ENCODE assay signal across 17 cellular contexts in genomic region chr2:235366847-235367246, GRCh38.
DNase-seq lines count a peak whose midpoint lies in the region.
"Had no signal": no experiment of that assay in that cellular context is flagged by ENCODE, and none has a peak within 500 bp of the region (broad histone marks: within the 10 kb centered on the region; RNA-seq: fewer than 3 reads in every experiment).

No MANE protein-coding gene starts in this region.

- DNase-seq in Daoy (ENCODE audit: low read depth) (peak; percentile 23), M059J (ENCODE audit: low read depth) (peak; percentile 34), SW480 (ENCODE audit: low spot score) (peak; percentile 30), myocyte (ENCODE audit: low read depth) (peak; percentile 48), foreskin melanocyte (no peak), 8988T (no peak), NCI-H2107 treated with DMSO at 0.1 percent for 48 hours (lab: John Stamatoyannopoulos, UW; ENCODE audit: unreplicated experiment) (no peak)
- DNase-seq: ACHN, AML-193, Caco-2, DND-41, HCEC 1CT, NCI-H1417 treated with DMSO at 0.1 percent for 48 hours, NCI-H2107, NCI-H446, NCI-H69, SW 1271 had no signal

Comparison
In these comparisons a context has a peak if more than half of its experiments do, and no peak if none do; other contexts are left out.
1. DNase-seq: peak in Daoy (single experiment), M059J (single experiment), SW480 (single experiment) and myocyte (single experiment); none in foreskin melanocyte (single experiment), 8988T (single experiment) and NCI-H2107 treated with DMSO at 0.1 percent for 48 hours (single experiment).